Comparison of ENCODE assay signal across 10 cellular contexts in genomic region chr12:4115570-4115969, GRCh38.
DNase-seq lines count a peak whose midpoint lies in the region; ATAC-seq and TF ChIP-seq lines count a peak whose summit lies in the region.
"Had no signal": no experiment of that assay in that cellular context is flagged by ENCODE, and none has a peak within 500 bp of the region (broad histone marks: within the 10 kb centered on the region; RNA-seq: fewer than 3 reads in every experiment).

No MANE protein-coding gene starts in this region.

- no peak for TF ChIP-seq POLR2A in HCT116 (IDR thresholded peaks at IDR 0.05; ENCODE audit: borderline replicate concordance, extremely low read depth, insufficient read depth, insufficient read length)

- no peak overlapping the region for H3K4ac ChIP-seq in mesenchymal stem cell (ENCODE audit: low read depth in 1 of 2, low read length in 2 of 2)

- peaks cover 0 to 3% (median 0%) of the 10 kb centered on the region in 7 donors for H3K9me3 Mint-ChIP-seq in CD14-positive monocyte
- no peaks in the 10 kb centered on the region for H3K9me3 Mint-ChIP-seq in activated T-helper 2 cell treated with anti-CD3 and anti-CD28 coated beads, Interferon-gamma antibody, Interleukin-2, Interleukin-4, amounts not matched to agents 10 μg/mL and 5 μg/mL and 100 μg/mL, durations not matched to agents 14 hours and 24 hours and 36 hours

- no peak overlapping the region for H3K4me2 ChIP-seq in HCT116 (ENCODE audit: low read length)
- H3K4me2 ChIP-seq in mesenchymal stem cell (ENCODE audit: low read length, poor library complexity, severe bottlenecking): no peak overlapping the region

- RAD21 ChIA-PET in HCT116 (lab: Charles Lee; ENCODE audit: low non-redundant PET in 1 of 2, low total read pairs in 2 of 2, uncharacterized antibody in 2 of 2, unreplicated experiment in 2 of 2): no interaction called here

- H2AK5ac ChIP-seq in mesenchymal stem cell (ENCODE audit: low read length, severe bottlenecking): peak overlapping the region; percentile 43

- H2BK5ac ChIP-seq in mesenchymal stem cell (ENCODE audit: low read depth, low read length, poor library complexity, severe bottlenecking): no peak overlapping the region

- POLR2A ChIA-PET in HCT116 (lab: Charles Lee): no interaction called here

- intact Hi-C loops in CD14-positive monocyte (cut with micrococcal nuclease) (loop anchor here in 1 of 2 donors (5.0 kb wide), 1 partner anchor 157 kb away; the partner anchor contains the start of gene CCND2), HCT116 (cut with micrococcal nuclease) (no loop called here)
- intact Hi-C loops in activated T-helper 2 cell treated with anti-CD3 and anti-CD28 coated beads, Interferon-gamma antibody, Interleukin-2, Interleukin-4, amounts not matched to agents 10 μg/mL and 5 μg/mL and 100 μg/mL, durations not matched to agents 14 hours and 24 hours and 36 hours (cut with micrococcal nuclease): no loop called here

- no peak overlapping the region for H2BK15ac ChIP-seq in mesenchymal stem cell (ENCODE audit: low read depth, poor library complexity, severe bottlenecking)

- no peak overlapping the region for H4K91ac ChIP-seq in mesenchymal stem cell (ENCODE audit: low read length)

- peak overlapping the region; percentile 32 to 72 for H3K4me3 Mint-ChIP-seq in CD14-positive monocyte
- H3K4me3 Mint-ChIP-seq in activated T-helper 2 cell treated with anti-CD3 and anti-CD28 coated beads, Interferon-gamma antibody, Interleukin-2, Interleukin-4, amounts not matched to agents 10 μg/mL and 5 μg/mL and 100 μg/mL, durations not matched to agents 14 hours and 24 hours and 36 hours (ENCODE audit: low read depth): no peak overlapping the region

- H4K20me1 ChIP-seq in HCT116 (ENCODE audit: insufficient read depth): no peaks in the 10 kb centered on the region

- H3K9me3 ChIP-seq in HCT116 (ENCODE audit: control insufficient read depth in 1 of 2, insufficient read depth in 1 of 2, low read depth in 1 of 2, low read length in 2 of 2) (no peaks in the 10 kb centered on the region), mesenchymal stem cell (ENCODE audit: control insufficient read depth, low read length) (no peaks in the 10 kb centered on the region)

- H3K14ac ChIP-seq in mesenchymal stem cell (ENCODE audit: low read length in 2 of 2): no peak overlapping the region

- H3K4me1 Mint-ChIP-seq in CD14-positive monocyte: peaks cover 65% of the 10 kb centered on the region
- peaks cover 78% of the 10 kb centered on the region for H3K4me1 Mint-ChIP-seq in activated T-helper 2 cell treated with anti-CD3 and anti-CD28 coated beads, Interferon-gamma antibody, Interleukin-2, Interleukin-4, amounts not matched to agents 10 μg/mL and 5 μg/mL and 100 μg/mL, durations not matched to agents 14 hours and 24 hours and 36 hours (ENCODE audit: low read depth)

- 20% methylated on average over 10 of the region's 10 CpGs for WGBS in mesenchymal stem cell

- no peak overlapping the region for H3K23ac ChIP-seq in mesenchymal stem cell (ENCODE audit: low read length in 2 of 2)

- no peak overlapping the region for H3K18ac ChIP-seq in mesenchymal stem cell (ENCODE audit: low read depth in 1 of 2, low read length in 2 of 2)

- no peak overlapping the region for H4K8ac ChIP-seq in mesenchymal stem cell (ENCODE audit: low read length)

- no peaks in the 10 kb centered on the region for H3K36me3 Mint-ChIP-seq in CD14-positive monocyte
- no peaks in the 10 kb centered on the region for H3K36me3 Mint-ChIP-seq in activated T-helper 2 cell treated with anti-CD3 and anti-CD28 coated beads, Interferon-gamma antibody, Interleukin-2, Interleukin-4, amounts not matched to agents 10 μg/mL and 5 μg/mL and 100 μg/mL, durations not matched to agents 14 hours and 24 hours and 36 hours (ENCODE audit: low read depth)

- H3K36me3 ChIP-seq in HCT116 (ENCODE audit: control insufficient read depth in 1 of 2, insufficient read depth in 2 of 2, low read length in 2 of 2) (no peaks in the 10 kb centered on the region), mesenchymal stem cell (ENCODE audit: control insufficient read depth in 1 of 2, insufficient read depth in 2 of 2, low read depth in 1 of 2, low read length in 2 of 2) (no peaks in the 10 kb centered on the region)

- no peaks in the 10 kb centered on the region for H3K79me1 ChIP-seq in mesenchymal stem cell (replicated peaks; ENCODE audit: low read length, poor library complexity, severe bottlenecking)

- H2BK12ac ChIP-seq in mesenchymal stem cell (ENCODE audit: low read length in 2 of 2): no peak overlapping the region

- H3K27me3 ChIP-seq in HCT116 (ENCODE audit: insufficient read depth, low read length): peaks cover 41% of the 10 kb centered on the region
- H3K27me3 ChIP-seq in mesenchymal stem cell (ENCODE audit: control insufficient read depth in 1 of 2, insufficient read depth in 1 of 2, low read length in 2 of 2): peaks cover 0 to 59% of the 10 kb centered on the region in 2 experiments

- H3K4me1 ChIP-seq in HCT116 (ENCODE audit: control insufficient read depth in 1 of 2, insufficient read depth in 2 of 2, low read length in 2 of 2) (no peaks in the 10 kb centered on the region), mesenchymal stem cell (ENCODE audit: control insufficient read depth, insufficient read depth, low read depth, low read length) (peaks cover 38% of the 10 kb centered on the region)

- H3K27ac Mint-ChIP-seq in CD14-positive monocyte: peak overlapping the region in 4 of 7 donors; percentile 4 to 68 (median 46)
- H3K27ac Mint-ChIP-seq in activated T-helper 2 cell treated with anti-CD3 and anti-CD28 coated beads, Interferon-gamma antibody, Interleukin-2, Interleukin-4, amounts not matched to agents 10 μg/mL and 5 μg/mL and 100 μg/mL, durations not matched to agents 14 hours and 24 hours and 36 hours: peak overlapping the region; percentile 21

- no peaks in the 10 kb centered on the region for H3K79me2 ChIP-seq in HCT116 (ENCODE audit: insufficient read depth, low read length)

- TF ChIP-seq CTCF in CD14-positive monocyte (IDR thresholded peaks at IDR 0.05): no peak
- TF ChIP-seq CTCF in HCT116 (IDR thresholded peaks at IDR 0.05 in 2 of 3, conservative IDR thresholded peaks at IDR 0.05 in 1 of 3; ENCODE audit: borderline replicate concordance in 1 of 3, insufficient read depth in 1 of 3, low read depth in 2 of 3, low read length in 2 of 3): peak in 1 of 3 experiments; percentile 19; a peak in 2 of 6 replicates

- no peak overlapping the region for H2BK120ac ChIP-seq in mesenchymal stem cell (ENCODE audit: low read depth, low read length)

- CTCF ChIA-PET in HCT116 (lab: Charles Lee): interaction anchor here (1.2 to 1.6 kb wide), 2 partner anchors 8 to 161 kb away, joined by 6 to 7 read pairs; no protein-coding TSS in a partner anchor

- H3K9ac ChIP-seq in HCT116 (ENCODE audit: low read length) (no peak overlapping the region), mesenchymal stem cell (ENCODE audit: low read length) (no peak overlapping the region)

- no peak overlapping the region for H2AFZ ChIP-seq in HCT116 (ENCODE audit: low read depth, low read length, poor library complexity, severe bottlenecking)
- H2AFZ ChIP-seq in mesenchymal stem cell (ENCODE audit: low read depth, low read length): no peak overlapping the region

- H3K27me3 Mint-ChIP-seq in CD14-positive monocyte (ENCODE audit: low read depth in 3 of 3): peaks cover 23 to 40% (median 33%) of the 10 kb centered on the region in 3 donors
- no peaks in the 10 kb centered on the region for H3K27me3 Mint-ChIP-seq in activated T-helper 2 cell treated with anti-CD3 and anti-CD28 coated beads, Interferon-gamma antibody, Interleukin-2, Interleukin-4, amounts not matched to agents 10 μg/mL and 5 μg/mL and 100 μg/mL, durations not matched to agents 14 hours and 24 hours and 36 hours (ENCODE audit: low read depth)

- H3K4me3 ChIP-seq in HCT116 (replicated peaks in 1 of 2; ENCODE audit: low read depth in 1 of 2, low read length in 2 of 2): no peak overlapping the region
- no peak overlapping the region for H3K4me3 ChIP-seq in mesenchymal stem cell (ENCODE audit: insufficient read depth in 1 of 2, low read depth in 1 of 2, low read length in 2 of 2)

- no peak for TF ChIP-seq RAD21 in HCT116 (IDR thresholded peaks at IDR 0.05; ENCODE audit: low read depth)

- H3K9me2 ChIP-seq in HCT116 (ENCODE audit: insufficient read depth): no peaks in the 10 kb centered on the region

- H3K27ac ChIP-seq in HCT116 (ENCODE audit: low read depth, low read length) (no peak overlapping the region), mesenchymal stem cell (ENCODE audit: low read length, poor library complexity, severe bottlenecking) (peak overlapping the region; percentile 7)

- ATAC-seq in HCT116 (peak; percentile 62), HG03342 (IDR thresholded peaks at IDR 0.05; ENCODE audit: unreplicated experiment) (no peak), HG03025 (IDR thresholded peaks at IDR 0.05; ENCODE audit: low FRiP score, unreplicated experiment) (no peak), HG02973 (IDR thresholded peaks at IDR 0.05; ENCODE audit: unreplicated experiment) (no peak)

- no TSS peak for BruUV-seq in HCT116 (replicated peaks; lab: Mats Ljungman, UMichigan)

- DNase-seq in CD14-positive monocyte (ENCODE audit: low spot score): no peak
- no peak for DNase-seq in HCT116 (ENCODE audit: low read depth, low spot score)
- no peak for DNase-seq in activated T-helper 2 cell treated with anti-CD3 and anti-CD28 coated beads, Interferon-gamma antibody, Interleukin-2, Interleukin-4, amounts not matched to agents 10 μg/mL and 5 μg/mL and 100 μg/mL, durations not matched to agents 14 hours and 24 hours and 36 hours (ENCODE audit: low spot score)
- DNase-seq in mesenchymal stem cell: no peak
- no peak for DNase-seq in anterior cingulate cortex (lab: John Stamatoyannopoulos, UW)
- DNase-seq: activated CD4-positive, alpha-beta T cell treated with anti-CD3 and anti-CD28 coated beads for 4 hours; EL had no signal

TF ChIP-seq in HCT116, 20 proteins besides CTCF, POLR2A, EP300 and RAD21 (continues in another document):
- TF ChIP-seq POLR2AphosphoS5 (IDR thresholded peaks at IDR 0.05; ENCODE audit: low read depth, low read length): no peak
- TF ChIP-seq ZBTB33 (IDR thresholded peaks at IDR 0.05; ENCODE audit: extremely low read depth, insufficient replicate concordance, low read length): no peak
- no peak for TF ChIP-seq SIN3A (IDR thresholded peaks at IDR 0.05; ENCODE audit: low read depth)
